Comparison of ENCODE assay signal across 28 cellular contexts in genomic region chr17:19310151-19310550, GRCh38. TPM values are rescaled to one million over a fixed set of nuclear protein-coding genes. Genes with fewer than 3 reads are reported as not detected.
A peak's percentile ranks its signal among the peaks of the same experiment; 100 is the strongest.
DNase-seq lines count a peak whose midpoint lies in the region; ATAC-seq and TF ChIP-seq lines count a peak whose summit lies in the region.
"Had no signal": no experiment of that assay in that cellular context is flagged by ENCODE, and none has a peak within 500 bp of the region (broad histone marks: within the 10 kb centered on the region; RNA-seq: fewer than 3 reads in every experiment).

No MANE protein-coding gene starts in this region.

- H4K91ac ChIP-seq in H9 (ENCODE audit: insufficient read length, low read depth, low read length): no peak overlapping the region

- H2BK15ac ChIP-seq in H9 (ENCODE audit: low read depth, low read length): no peak overlapping the region

- POLR2A ChIA-PET in WTC11 (lab: Charles Lee): interaction anchor here (0.9 kb wide), 1 partner anchor 9 kb away, joined by 3 read pairs; no protein-coding TSS in a partner anchor

- no peak overlapping the region for H2BK20ac ChIP-seq in H9 (ENCODE audit: low read depth, low read length, poor library complexity, severe bottlenecking)

- H3K18ac ChIP-seq in H9 (ENCODE audit: insufficient read length, low read depth, low read length): no peak overlapping the region

- H3K27me3 Mint-ChIP-seq in WTC11 (ENCODE audit: low read depth) (no peaks in the 10 kb centered on the region), H9 (ENCODE audit: low read depth) (no peaks in the 10 kb centered on the region)

- H2BK120ac ChIP-seq in H9 (ENCODE audit: low read depth, low read length, poor library complexity, severe bottlenecking): no peak overlapping the region

- peaks cover 35% of the 10 kb centered on the region for H3K36me3 Mint-ChIP-seq in WTC11
- H3K36me3 Mint-ChIP-seq in H9 (ENCODE audit: insufficient read depth in 1 of 3, low read depth in 3 of 3): peaks cover 15 to 60% (median 40%) of the 10 kb centered on the region in 3 experiments; a peak in 6 of 7 replicates

- no peak overlapping the region for H3K14ac ChIP-seq in H9 (ENCODE audit: insufficient read depth, low read length)

- no peak overlapping the region for H2AK5ac ChIP-seq in H9 (ENCODE audit: insufficient read length, low read length)

- no peak overlapping the region for H3K27ac ChIP-seq in BLaER1 treated with 17β-estradiol and CSF1 and Interleukin-3, amounts not matched to agents 10 nM and 100 nM
- H3K27ac ChIP-seq in substantia nigra (ENCODE audit: low read depth, low read length, poor library complexity, severe bottlenecking) (peak overlapping the region; percentile 95), H9 (ENCODE audit: insufficient read length, low read depth, low read length) (no peak overlapping the region)
- H3K27ac ChIP-seq: C4-2B, KMS-11, PC-9 had no signal

- H3K4me2 ChIP-seq in BLaER1 treated with 17β-estradiol and CSF1 and Interleukin-3, amounts not matched to agents 10 nM and 100 nM: peak overlapping the region; percentile 5 to 88 (median 47); a peak in 16 of 22 replicates
- no peak overlapping the region for H3K4me2 ChIP-seq in H9 (ENCODE audit: insufficient read depth, insufficient read length, low read length)
- H3K4me2 ChIP-seq: KMS-11, PC-9 had no signal

- H4K8ac ChIP-seq in H9 (replicated peaks; ENCODE audit: insufficient read length, low read depth, low read length): no peak overlapping the region

- no peak overlapping the region for H3K4me3 ChIP-seq in BLaER1 treated with 17β-estradiol and CSF1 and Interleukin-3, amounts not matched to agents 10 nM and 100 nM
- H3K4me3 ChIP-seq: GM12878, PC-9 had no signal

- DNase-seq in WTC11 (ENCODE audit: low spot score) (no peak), islet precursor cell (peak; percentile 35), substantia nigra (lab: John Stamatoyannopoulos, UW) (no peak), H9 (no peak), iPS-NIHi7 (ENCODE audit: extremely low spot score) (no peak), AG08395 (ENCODE audit: low spot score) (no peak)
- DNase-seq: AML-193; CD8-positive, alpha-beta memory T cell; DMS 273 treated with DMSO at 0.1 percent for 48 hours; DMS79; EL; GDM1; GOT3; MM.1S; NCI-H2029; NCI-H446; NCI-H82; NK-92 treated with Interleukin-12 subunit alpha and Interleukin-12 subunit beta, amount 100 ng/mL, for 24 hours; RPMI8226; SHP77 had no signal

- H3K4me3 Mint-ChIP-seq in WTC11: no peak overlapping the region
- H3K4me3 Mint-ChIP-seq in H9: no peak overlapping the region
- H3K4me3 Mint-ChIP-seq: CD8-positive, alpha-beta memory T cell; IgD-negative memory B cell had no signal

- no peaks in the 10 kb centered on the region for H3K79me1 ChIP-seq in H9 (ENCODE audit: insufficient read depth, low read depth, low read length, poor library complexity, severe bottlenecking)

- no peak overlapping the region for H3K23ac ChIP-seq in H9 (ENCODE audit: insufficient read length, low read depth, low read length)

- ATAC-seq in WTC11 (no peak), HG02938 (IDR thresholded peaks at IDR 0.05; ENCODE audit: unreplicated experiment) (no peak)
- ATAC-seq: GM12878, HCT116 had no signal

- no peaks in the 10 kb centered on the region for H3K79me2 ChIP-seq in H9 (ENCODE audit: insufficient read depth, low read length)

- H3K4me1 Mint-ChIP-seq in WTC11: peaks cover 8% of the 10 kb centered on the region
- H3K4me1 Mint-ChIP-seq in H9: peaks cover 7 to 14% of the 10 kb centered on the region in 2 experiments

- H3K9me3 Mint-ChIP-seq in WTC11 (no peaks in the 10 kb centered on the region), H9 (no peaks in the 10 kb centered on the region)
- H3K9me3 Mint-ChIP-seq: CD8-positive, alpha-beta memory T cell; IgD-negative memory B cell had no signal

- no peak overlapping the region for H4K5ac ChIP-seq in H9 (ENCODE audit: insufficient read length, low read depth, low read length)

- no peaks in the 10 kb centered on the region for H3K9me3 ChIP-seq in BLaER1 treated with 17β-estradiol and CSF1 and Interleukin-3, amounts not matched to agents 10 nM and 100 nM (replicated peaks in 1 of 11)
- no peaks in the 10 kb centered on the region for H3K9me3 ChIP-seq in H9 (ENCODE audit: control insufficient read depth, low read depth, low read length)

- peaks cover 6 to 64% (median 16%) of the 10 kb centered on the region in 11 experiments; a peak in 15 of 22 replicates for H4K20me1 ChIP-seq in BLaER1 treated with 17β-estradiol and CSF1 and Interleukin-3, amounts not matched to agents 10 nM and 100 nM
- peaks cover 2% of the 10 kb centered on the region for H4K20me1 ChIP-seq in H9 (ENCODE audit: control insufficient read depth, insufficient read depth, insufficient read length)

- no peak overlapping the region for H2BK5ac ChIP-seq in H9 (ENCODE audit: insufficient read length, low read length)

- H3K27me3 ChIP-seq in BLaER1 treated with 17β-estradiol and CSF1 and Interleukin-3, amounts not matched to agents 10 nM and 100 nM: peaks cover 53 to 88% (median 71%) of the 10 kb centered on the region in 11 experiments
- H3K27me3 ChIP-seq in H9 (ENCODE audit: insufficient read depth, low read length): no peaks in the 10 kb centered on the region

- H3K23me2 ChIP-seq in H9 (ENCODE audit: insufficient read length, low read depth, low read length, poor library complexity, severe bottlenecking): no peaks in the 10 kb centered on the region

- CTCF ChIA-PET in WTC11 (lab: Charles Lee): interaction anchor here (1.1 to 1.9 kb wide), 2 partner anchors 12 to 40 kb away, joined by 4 to 11 read pairs; no protein-coding TSS in a partner anchor

- H3K56ac ChIP-seq in H9 (ENCODE audit: insufficient read length, low read depth, low read length): no peak overlapping the region

- H3K36me3 ChIP-seq in BLaER1 treated with 17β-estradiol and CSF1 and Interleukin-3, amounts not matched to agents 10 nM and 100 nM: no peaks in the 10 kb centered on the region

- H3K4ac ChIP-seq in H9 (ENCODE audit: low read depth, low read length): no peak overlapping the region

- H2AFZ ChIP-seq in H9 (ENCODE audit: low read length): no peak overlapping the region
- H2AFZ ChIP-seq: PC-9 had no signal

- peak overlapping the region; percentile 64; the same call in 1 of the 2 replicates for H3K27ac Mint-ChIP-seq in WTC11
- 0 out of 7 replicates have a peak overlapping the region, but pooled peaks of 1 of the 3 experiments have one; percentile 10 for H3K27ac Mint-ChIP-seq in H9
- H3K27ac Mint-ChIP-seq: IgD-negative memory B cell had no signal

- no CpG with 5 or more reads among the region's 4 CpGs for WGBS in H9 (ENCODE audit: extremely low coverage, insufficient read length, low lambda C conversion rate)

- H2BK12ac ChIP-seq in H9 (ENCODE audit: insufficient read length, low read depth, low read length): no peak overlapping the region

- H3K4me1 ChIP-seq in BLaER1 treated with 17β-estradiol and CSF1 and Interleukin-3, amounts not matched to agents 10 nM and 100 nM: peaks cover 72 to 93% (median 91%) of the 10 kb centered on the region in 10 experiments
- H3K4me1 ChIP-seq in H9 (ENCODE audit: insufficient read depth, low read length): no peaks in the 10 kb centered on the region; the same call in 1 of the 2 replicates

- TF ChIP-seq CTCF in WTC11 (IDR thresholded peaks at IDR 0.05) (no peak), H9 (conservative IDR thresholded peaks at IDR 0.05) (no peak)

- H3K9ac ChIP-seq in BLaER1 treated with 17β-estradiol and CSF1 and Interleukin-3, amounts not matched to agents 10 nM and 100 nM: no peak overlapping the region
- no peak overlapping the region for H3K9ac ChIP-seq in H9 (ENCODE audit: extremely low read depth, insufficient read length, low read length)
- H3K9ac ChIP-seq: KMS-11 had no signal

- H3T11ph ChIP-seq in H9 (ENCODE audit: low read length): no peak overlapping the region

TF ChIP-seq in WTC11, 78 proteins besides CTCF, POLR2A, EP300 and RAD21:
- TF ChIP-seq FOXK1 (CRISPR knock-in tag; IDR thresholded peaks at IDR 0.05): no peak
TF ChIP-seq in WTC11: peak in this region for 0.

RNA-seq across cellular contexts. Expression of gene B9D1, which starts 52.4 kb away (rescaled TPM):
- total RNA-seq in WTC11 (2021): 31.9 to 39.2 TPM (median 39.0 TPM) in 3 replicates
- total RNA-seq in H9 (2021): 27.4 and 30.4 TPM in 2 replicates
